Comparison of ENCODE assay signal across 1 cellular context in the genomic region with DNA sequence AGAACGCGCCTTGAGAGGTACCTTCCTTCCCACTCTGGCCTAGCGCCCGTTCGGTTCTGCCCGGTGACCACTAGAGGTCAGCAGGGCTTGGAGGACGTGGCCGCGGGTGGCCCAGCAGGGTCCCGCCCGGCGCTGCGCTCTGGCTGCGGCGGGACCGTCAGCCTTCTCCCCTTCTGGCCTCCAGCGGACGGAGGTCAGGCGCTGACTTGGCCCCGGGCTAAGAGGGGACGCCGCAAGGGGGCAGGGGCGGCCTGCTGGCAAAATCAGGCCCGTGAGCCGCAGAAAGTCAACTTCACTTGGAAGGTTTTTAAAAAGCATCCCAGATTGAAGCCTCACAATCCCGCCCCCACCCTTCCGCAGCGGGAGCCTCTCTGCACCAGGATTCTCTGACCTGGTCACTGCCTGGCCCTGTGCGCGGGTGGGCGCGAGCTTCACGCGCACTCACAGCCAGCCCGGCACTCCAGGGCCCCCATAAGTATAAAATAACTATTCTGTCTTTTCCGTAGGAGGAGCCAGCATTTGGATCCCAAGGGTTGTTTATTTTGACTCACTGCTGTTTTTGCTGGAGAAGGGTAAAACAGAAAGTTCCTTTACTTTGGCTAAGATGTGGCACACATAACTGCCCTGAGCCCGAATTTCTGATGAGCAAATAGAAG.
TF ChIP-seq lines count a peak whose summit lies in the region.

No MANE protein-coding gene starts in this region.

TF ChIP-seq in H1, 55 proteins besides CTCF, POLR2A, EP300 and RAD21:
- TF ChIP-seq GABPA (IDR thresholded peaks at IDR 0.05; ENCODE audit: borderline replicate concordance, insufficient read depth, low read length) (peak; percentile 81; the same call in 1 of the 2 replicates), SP4 (IDR thresholded peaks at IDR 0.05; ENCODE audit: low read length) (no peak), SAP30 (IDR thresholded peaks at IDR 0.05; ENCODE audit: insufficient read depth, insufficient replicate concordance, low read length) (no peak), CTBP2 (IDR thresholded peaks at IDR 0.05; ENCODE audit: borderline replicate concordance, insufficient read depth, insufficient read length, low read length) (peak; percentile 79), YY1 (IDR thresholded peaks at IDR 0.05; ENCODE audit: low read depth, low read length) (peak; percentile 78), KDM1A (IDR thresholded peaks at IDR 0.05; ENCODE audit: borderline replicate concordance, low read length) (0 out of 2 replicates have a peak, but pooled peaks have one; percentile 33), JUND (IDR thresholded peaks at IDR 0.05; ENCODE audit: low read length) (peak; percentile 69), EGR1 (IDR thresholded peaks at IDR 0.05; ENCODE audit: borderline replicate concordance, low read depth, low read length) (peak; percentile 40; the same call in 1 of the 2 replicates), MAFK (IDR thresholded peaks at IDR 0.05; ENCODE audit: low read depth, low read length) (no peak), POU5F1 (IDR thresholded peaks at IDR 0.05; ENCODE audit: low read depth, low read length) (peak; percentile 40; the same call in 1 of the 2 replicates), TAF7 (optimal IDR thresholded peaks at IDR 0.05; ENCODE audit: borderline replicate concordance, low read depth, low read length) (peak; percentile 61), CBX8 (IDR thresholded peaks at IDR 0.05; ENCODE audit: borderline replicate concordance, low read depth, low read length) (no peak), ATF2 (IDR thresholded peaks at IDR 0.05; ENCODE audit: low read length) (peak; percentile 66; the same call in 1 of the 2 replicates), SIN3A (conservative IDR thresholded peaks at IDR 0.05 in 1 of 2, IDR thresholded peaks at IDR 0.05 in 1 of 2; ENCODE audit: low read depth in 1 of 2, low read length in 2 of 2) (0 out of 4 replicates have a peak, but pooled peaks of 1 of the 2 experiments have one; percentile 36), TCF12 (IDR thresholded peaks at IDR 0.05; ENCODE audit: low read depth, low read length) (peak; percentile 72; the same call in 1 of the 2 replicates), NRF1 (IDR thresholded peaks at IDR 0.05; ENCODE audit: low read depth, low read length) (no peak), RXRA (IDR thresholded peaks at IDR 0.05; ENCODE audit: insufficient read depth, low read depth, low read length) (peak; percentile 91), BRCA1 (IDR thresholded peaks at IDR 0.05; ENCODE audit: low read depth, low read length) (peak; percentile 58; the same call in 1 of the 2 replicates), JUN (IDR thresholded peaks at IDR 0.05; ENCODE audit: low read depth, low read length) (no peak), CREB1 (IDR thresholded peaks at IDR 0.05) (peak; percentile 77), ASH2L (IDR thresholded peaks at IDR 0.05; ENCODE audit: low read length) (no peak), HDAC2 (IDR thresholded peaks at IDR 0.05; ENCODE audit: borderline replicate concordance in 1 of 2, low read depth in 2 of 2, low read length in 2 of 2) (peak; percentile 83 to 87; a peak in 2 of 4 replicates), TBP (IDR thresholded peaks at IDR 0.05; ENCODE audit: low read depth, low read length) (peak; percentile 88)
- TF ChIP-seq, protein P1, sequence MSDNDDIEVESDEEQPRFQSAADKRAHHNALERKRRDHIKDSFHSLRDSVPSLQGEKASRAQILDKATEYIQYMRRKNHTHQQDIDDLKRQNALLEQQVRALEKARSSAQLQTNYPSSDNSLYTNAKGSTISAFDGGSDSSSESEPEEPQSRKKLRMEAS (IDR thresholded peaks at IDR 0.05) = peak; percentile 60
